In the genomic region with DNA sequence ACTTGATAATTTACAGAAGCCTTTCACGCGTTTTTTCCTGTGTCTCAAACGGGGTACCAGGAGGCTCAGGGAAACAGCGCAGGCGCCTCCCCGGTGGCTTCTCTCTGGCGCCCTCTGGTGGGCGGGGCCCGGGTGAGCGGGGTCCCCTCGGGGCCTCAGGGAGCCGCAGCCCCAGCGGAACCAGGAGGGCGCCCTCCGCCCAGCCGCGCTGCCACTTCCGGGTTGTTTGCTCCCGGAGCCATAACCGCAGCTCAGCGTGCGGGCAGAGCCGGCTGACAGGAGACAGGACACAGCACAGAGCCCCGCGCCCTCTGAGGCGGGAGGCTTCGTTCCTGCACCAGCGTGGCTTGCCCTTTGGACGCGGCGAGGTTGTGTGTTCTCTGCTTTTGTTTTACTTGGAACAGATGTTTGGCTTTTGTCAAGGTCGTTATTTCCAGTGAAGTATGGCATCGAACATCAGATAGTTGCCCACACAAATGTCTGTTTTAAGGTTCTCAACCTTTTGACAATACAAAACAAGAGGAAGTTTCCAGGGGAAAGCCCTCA, we compare ENCODE assay signal across 1 cellular context.
TF ChIP-seq lines count a peak whose summit lies in the region.

No MANE protein-coding gene starts in this region.

TF ChIP-seq in HepG2, 621 proteins besides CTCF, POLR2A, EP300 and RAD21 (continued from another document and continues in another):
- TF ChIP-seq, protein P1, sequence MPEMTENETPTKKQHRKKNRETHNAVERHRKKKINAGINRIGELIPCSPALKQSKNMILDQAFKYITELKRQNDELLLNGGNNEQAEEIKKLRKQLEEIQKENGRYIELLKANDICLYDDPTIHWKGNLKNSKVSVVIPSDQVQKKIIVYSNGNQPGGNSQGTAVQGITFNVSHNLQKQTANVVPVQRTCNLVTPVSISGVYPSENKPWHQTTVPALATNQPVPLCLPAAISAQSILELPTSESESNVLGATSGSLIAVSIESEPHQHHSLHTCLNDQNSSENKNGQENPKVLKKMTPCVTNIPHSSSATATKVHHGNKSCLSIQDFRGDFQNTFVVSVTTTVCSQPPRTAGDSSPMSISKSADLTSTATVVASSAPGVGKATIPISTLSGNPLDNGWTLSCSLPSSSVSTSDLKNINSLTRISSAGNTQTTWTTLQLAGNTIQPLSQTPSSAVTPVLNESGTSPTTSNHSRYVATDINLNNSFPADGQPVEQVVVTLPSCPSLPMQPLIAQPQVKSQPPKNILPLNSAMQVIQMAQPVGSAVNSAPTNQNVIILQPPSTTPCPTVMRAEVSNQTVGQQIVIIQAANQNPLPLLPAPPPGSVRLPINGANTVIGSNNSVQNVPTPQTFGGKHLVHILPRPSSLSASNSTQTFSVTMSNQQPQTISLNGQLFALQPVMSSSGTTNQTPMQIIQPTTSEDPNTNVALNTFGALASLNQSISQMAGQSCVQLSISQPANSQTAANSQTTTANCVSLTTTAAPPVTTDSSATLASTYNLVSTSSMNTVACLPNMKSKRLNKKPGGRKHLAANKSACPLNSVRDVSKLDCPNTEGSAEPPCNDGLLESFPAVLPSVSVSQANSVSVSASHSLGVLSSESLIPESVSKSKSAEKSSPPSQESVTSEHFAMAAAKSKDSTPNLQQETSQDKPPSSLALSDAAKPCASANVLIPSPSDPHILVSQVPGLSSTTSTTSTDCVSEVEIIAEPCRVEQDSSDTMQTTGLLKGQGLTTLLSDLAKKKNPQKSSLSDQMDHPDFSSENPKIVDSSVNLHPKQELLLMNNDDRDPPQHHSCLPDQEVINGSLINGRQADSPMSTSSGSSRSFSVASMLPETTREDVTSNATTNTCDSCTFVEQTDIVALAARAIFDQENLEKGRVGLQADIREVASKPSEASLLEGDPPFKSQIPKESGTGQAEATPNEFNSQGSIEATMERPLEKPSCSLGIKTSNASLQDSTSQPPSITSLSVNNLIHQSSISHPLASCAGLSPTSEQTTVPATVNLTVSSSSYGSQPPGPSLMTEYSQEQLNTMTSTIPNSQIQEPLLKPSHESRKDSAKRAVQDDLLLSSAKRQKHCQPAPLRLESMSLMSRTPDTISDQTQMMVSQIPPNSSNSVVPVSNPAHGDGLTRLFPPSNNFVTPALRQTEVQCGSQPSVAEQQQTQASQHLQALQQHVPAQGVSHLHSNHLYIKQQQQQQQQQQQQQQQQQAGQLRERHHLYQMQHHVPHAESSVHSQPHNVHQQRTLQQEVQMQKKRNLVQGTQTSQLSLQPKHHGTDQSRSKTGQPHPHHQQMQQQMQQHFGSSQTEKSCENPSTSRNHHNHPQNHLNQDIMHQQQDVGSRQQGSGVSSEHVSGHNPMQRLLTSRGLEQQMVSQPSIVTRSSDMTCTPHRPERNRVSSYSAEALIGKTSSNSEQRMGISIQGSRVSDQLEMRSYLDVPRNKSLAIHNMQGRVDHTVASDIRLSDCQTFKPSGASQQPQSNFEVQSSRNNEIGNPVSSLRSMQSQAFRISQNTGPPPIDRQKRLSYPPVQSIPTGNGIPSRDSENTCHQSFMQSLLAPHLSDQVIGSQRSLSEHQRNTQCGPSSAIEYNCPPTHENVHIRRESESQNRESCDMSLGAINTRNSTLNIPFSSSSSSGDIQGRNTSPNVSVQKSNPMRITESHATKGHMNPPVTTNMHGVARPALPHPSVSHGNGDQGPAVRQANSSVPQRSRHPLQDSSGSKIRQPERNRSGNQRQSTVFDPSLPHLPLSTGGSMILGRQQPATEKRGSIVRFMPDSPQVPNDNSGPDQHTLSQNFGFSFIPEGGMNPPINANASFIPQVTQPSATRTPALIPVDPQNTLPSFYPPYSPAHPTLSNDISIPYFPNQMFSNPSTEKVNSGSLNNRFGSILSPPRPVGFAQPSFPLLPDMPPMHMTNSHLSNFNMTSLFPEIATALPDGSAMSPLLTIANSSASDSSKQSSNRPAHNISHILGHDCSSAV (CRISPR knock-in tag; IDR thresholded peaks at IDR 0.05; ENCODE audit: borderline replicate concordance): no peak
- TF ChIP-seq TAF15 (IDR thresholded peaks at IDR 0.05; ENCODE audit: low read depth, low read length, poor library complexity, severe bottlenecking) (peak; percentile 78), GTF3A (CRISPR knock-in tag; conservative IDR thresholded peaks at IDR 0.05) (no peak), ZMYM2 (CRISPR knock-in tag; IDR thresholded peaks at IDR 0.05) (no peak), NR2F6 (IDR thresholded peaks at IDR 0.05) (0 out of 2 replicates have a peak, but pooled peaks have one; percentile 8), NR2F6 (CRISPR knock-in tag; IDR thresholded peaks at IDR 0.05) (peak; percentile 58), ZNF563 (CRISPR knock-in tag; IDR thresholded peaks at IDR 0.05) (peak; percentile 57; the same call in 1 of the 2 replicates), ZMYM3 (CRISPR knock-in tag; IDR thresholded peaks at IDR 0.05) (peak; percentile 57), ZNF350 (CRISPR knock-in tag; IDR thresholded peaks at IDR 0.05; ENCODE audit: borderline replicate concordance, low read depth) (peak; percentile 73), ZNF225 (CRISPR knock-in tag; IDR thresholded peaks at IDR 0.05) (no peak), ZNF230 (CRISPR knock-in tag; IDR thresholded peaks at IDR 0.05) (no peak), NCOA1 (CRISPR knock-in tag; IDR thresholded peaks at IDR 0.05) (no peak), ZNF83 (CRISPR knock-in tag; IDR thresholded peaks at IDR 0.05; ENCODE audit: borderline replicate concordance) (no peak), JDP2 (CRISPR knock-in tag; IDR thresholded peaks at IDR 0.05; ENCODE audit: borderline replicate concordance) (no peak), KDM6A (CRISPR knock-in tag; IDR thresholded peaks at IDR 0.05; ENCODE audit: low read depth) (no peak), FOXC1 (CRISPR knock-in tag; IDR thresholded peaks at IDR 0.05; ENCODE audit: borderline replicate concordance) (no peak), PRPF4 (IDR thresholded peaks at IDR 0.05; ENCODE audit: low read depth, low read length, poor library complexity, severe bottlenecking) (no peak), ZNF331 (CRISPR knock-in tag; IDR thresholded peaks at IDR 0.05) (peak; percentile 37; the same call in 1 of the 2 replicates), EHMT2 (IDR thresholded peaks at IDR 0.05; ENCODE audit: borderline replicate concordance, low read depth, low read length) (0 out of 2 replicates have a peak, but pooled peaks have one; percentile 43), ZKSCAN8 (CRISPR knock-in tag; IDR thresholded peaks at IDR 0.05; ENCODE audit: borderline replicate concordance) (0 out of 2 replicates have a peak, but pooled peaks have one; percentile 26), GABPA (IDR thresholded peaks at IDR 0.05; ENCODE audit: low read depth, low read length) (peak; percentile 83), GABPA (CRISPR knock-in tag; IDR thresholded peaks at IDR 0.05; ENCODE audit: low read depth) (peak; percentile 90), SMYD3 (CRISPR knock-in tag; IDR thresholded peaks at IDR 0.05) (peak; percentile 55; the same call in 1 of the 2 replicates), THYN1 (CRISPR knock-in tag; IDR thresholded peaks at IDR 0.05; ENCODE audit: borderline replicate concordance, low read depth) (0 out of 2 replicates have a peak, but pooled peaks have one; percentile 54), MTA1 (CRISPR knock-in tag; IDR thresholded peaks at IDR 0.05; ENCODE audit: borderline replicate concordance) (peak; percentile 24; the same call in 1 of the 2 replicates), TP53 (CRISPR knock-in tag; conservative IDR thresholded peaks at IDR 0.05) (0 out of 2 replicates have a peak, but pooled peaks have one; percentile 25), KMT2B (CRISPR knock-in tag; IDR thresholded peaks at IDR 0.05) (peak; percentile 33; the same call in 1 of the 2 replicates)
- TF ChIP-seq, protein P2, sequence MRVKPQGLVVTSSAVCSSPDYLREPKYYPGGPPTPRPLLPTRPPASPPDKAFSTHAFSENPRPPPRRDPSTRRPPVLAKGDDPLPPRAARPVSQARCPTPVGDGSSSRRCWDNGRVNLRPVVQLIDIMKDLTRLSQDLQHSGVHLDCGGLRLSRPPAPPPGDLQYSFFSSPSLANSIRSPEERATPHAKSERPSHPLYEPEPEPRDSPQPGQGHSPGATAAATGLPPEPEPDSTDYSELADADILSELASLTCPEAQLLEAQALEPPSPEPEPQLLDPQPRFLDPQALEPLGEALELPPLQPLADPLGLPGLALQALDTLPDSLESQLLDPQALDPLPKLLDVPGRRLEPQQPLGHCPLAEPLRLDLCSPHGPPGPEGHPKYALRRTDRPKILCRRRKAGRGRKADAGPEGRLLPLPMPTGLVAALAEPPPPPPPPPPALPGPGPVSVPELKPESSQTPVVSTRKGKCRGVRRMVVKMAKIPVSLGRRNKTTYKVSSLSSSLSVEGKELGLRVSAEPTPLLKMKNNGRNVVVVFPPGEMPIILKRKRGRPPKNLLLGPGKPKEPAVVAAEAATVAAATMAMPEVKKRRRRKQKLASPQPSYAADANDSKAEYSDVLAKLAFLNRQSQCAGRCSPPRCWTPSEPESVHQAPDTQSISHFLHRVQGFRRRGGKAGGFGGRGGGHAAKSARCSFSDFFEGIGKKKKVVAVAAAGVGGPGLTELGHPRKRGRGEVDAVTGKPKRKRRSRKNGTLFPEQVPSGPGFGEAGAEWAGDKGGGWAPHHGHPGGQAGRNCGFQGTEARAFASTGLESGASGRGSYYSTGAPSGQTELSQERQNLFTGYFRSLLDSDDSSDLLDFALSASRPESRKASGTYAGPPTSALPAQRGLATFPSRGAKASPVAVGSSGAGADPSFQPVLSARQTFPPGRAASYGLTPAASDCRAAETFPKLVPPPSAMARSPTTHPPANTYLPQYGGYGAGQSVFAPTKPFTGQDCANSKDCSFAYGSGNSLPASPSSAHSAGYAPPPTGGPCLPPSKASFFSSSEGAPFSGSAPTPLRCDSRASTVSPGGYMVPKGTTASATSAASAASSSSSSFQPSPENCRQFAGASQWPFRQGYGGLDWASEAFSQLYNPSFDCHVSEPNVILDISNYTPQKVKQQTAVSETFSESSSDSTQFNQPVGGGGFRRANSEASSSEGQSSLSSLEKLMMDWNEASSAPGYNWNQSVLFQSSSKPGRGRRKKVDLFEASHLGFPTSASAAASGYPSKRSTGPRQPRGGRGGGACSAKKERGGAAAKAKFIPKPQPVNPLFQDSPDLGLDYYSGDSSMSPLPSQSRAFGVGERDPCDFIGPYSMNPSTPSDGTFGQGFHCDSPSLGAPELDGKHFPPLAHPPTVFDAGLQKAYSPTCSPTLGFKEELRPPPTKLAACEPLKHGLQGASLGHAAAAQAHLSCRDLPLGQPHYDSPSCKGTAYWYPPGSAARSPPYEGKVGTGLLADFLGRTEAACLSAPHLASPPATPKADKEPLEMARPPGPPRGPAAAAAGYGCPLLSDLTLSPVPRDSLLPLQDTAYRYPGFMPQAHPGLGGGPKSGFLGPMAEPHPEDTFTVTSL (CRISPR knock-in tag; IDR thresholded peaks at IDR 0.05; ENCODE audit: borderline replicate concordance): peak; percentile 61; the same call in 1 of the 2 replicates
- TF ChIP-seq, protein P3, sequence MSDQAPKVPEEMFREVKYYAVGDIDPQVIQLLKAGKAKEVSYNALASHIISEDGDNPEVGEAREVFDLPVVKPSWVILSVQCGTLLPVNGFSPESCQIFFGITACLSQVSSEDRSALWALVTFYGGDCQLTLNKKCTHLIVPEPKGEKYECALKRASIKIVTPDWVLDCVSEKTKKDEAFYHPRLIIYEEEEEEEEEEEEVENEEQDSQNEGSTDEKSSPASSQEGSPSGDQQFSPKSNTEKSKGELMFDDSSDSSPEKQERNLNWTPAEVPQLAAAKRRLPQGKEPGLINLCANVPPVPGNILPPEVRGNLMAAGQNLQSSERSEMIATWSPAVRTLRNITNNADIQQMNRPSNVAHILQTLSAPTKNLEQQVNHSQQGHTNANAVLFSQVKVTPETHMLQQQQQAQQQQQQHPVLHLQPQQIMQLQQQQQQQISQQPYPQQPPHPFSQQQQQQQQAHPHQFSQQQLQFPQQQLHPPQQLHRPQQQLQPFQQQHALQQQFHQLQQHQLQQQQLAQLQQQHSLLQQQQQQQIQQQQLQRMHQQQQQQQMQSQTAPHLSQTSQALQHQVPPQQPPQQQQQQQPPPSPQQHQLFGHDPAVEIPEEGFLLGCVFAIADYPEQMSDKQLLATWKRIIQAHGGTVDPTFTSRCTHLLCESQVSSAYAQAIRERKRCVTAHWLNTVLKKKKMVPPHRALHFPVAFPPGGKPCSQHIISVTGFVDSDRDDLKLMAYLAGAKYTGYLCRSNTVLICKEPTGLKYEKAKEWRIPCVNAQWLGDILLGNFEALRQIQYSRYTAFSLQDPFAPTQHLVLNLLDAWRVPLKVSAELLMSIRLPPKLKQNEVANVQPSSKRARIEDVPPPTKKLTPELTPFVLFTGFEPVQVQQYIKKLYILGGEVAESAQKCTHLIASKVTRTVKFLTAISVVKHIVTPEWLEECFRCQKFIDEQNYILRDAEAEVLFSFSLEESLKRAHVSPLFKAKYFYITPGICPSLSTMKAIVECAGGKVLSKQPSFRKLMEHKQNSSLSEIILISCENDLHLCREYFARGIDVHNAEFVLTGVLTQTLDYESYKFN (CRISPR knock-in tag; conservative IDR thresholded peaks at IDR 0.05): 0 out of 2 replicates have a peak, but pooled peaks have one; percentile 35
- TF ChIP-seq, protein P4, sequence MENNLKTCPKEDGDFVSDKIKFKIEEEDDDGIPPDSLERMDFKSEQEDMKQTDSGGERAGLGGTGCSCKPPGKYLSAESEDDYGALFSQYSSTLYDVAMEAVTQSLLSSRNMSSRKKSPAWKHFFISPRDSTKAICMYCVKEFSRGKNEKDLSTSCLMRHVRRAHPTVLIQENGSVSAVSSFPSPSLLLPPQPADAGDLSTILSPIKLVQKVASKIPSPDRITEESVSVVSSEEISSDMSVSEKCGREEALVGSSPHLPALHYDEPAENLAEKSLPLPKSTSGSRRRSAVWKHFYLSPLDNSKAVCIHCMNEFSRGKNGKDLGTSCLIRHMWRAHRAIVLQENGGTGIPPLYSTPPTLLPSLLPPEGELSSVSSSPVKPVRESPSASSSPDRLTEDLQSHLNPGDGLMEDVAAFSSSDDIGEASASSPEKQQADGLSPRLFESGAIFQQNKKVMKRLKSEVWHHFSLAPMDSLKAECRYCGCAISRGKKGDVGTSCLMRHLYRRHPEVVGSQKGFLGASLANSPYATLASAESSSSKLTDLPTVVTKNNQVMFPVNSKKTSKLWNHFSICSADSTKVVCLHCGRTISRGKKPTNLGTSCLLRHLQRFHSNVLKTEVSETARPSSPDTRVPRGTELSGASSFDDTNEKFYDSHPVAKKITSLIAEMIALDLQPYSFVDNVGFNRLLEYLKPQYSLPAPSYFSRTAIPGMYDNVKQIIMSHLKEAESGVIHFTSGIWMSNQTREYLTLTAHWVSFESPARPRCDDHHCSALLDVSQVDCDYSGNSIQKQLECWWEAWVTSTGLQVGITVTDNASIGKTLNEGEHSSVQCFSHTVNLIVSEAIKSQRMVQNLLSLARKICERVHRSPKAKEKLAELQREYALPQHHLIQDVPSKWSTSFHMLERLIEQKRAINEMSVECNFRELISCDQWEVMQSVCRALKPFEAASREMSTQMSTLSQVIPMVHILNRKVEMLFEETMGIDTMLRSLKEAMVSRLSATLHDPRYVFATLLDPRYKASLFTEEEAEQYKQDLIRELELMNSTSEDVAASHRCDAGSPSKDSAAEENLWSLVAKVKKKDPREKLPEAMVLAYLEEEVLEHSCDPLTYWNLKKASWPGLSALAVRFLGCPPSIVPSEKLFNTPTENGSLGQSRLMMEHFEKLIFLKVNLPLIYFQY (CRISPR knock-in tag; IDR thresholded peaks at IDR 0.05; ENCODE audit: borderline replicate concordance): 0 out of 2 replicates have a peak, but pooled peaks have one; percentile 27
- TF ChIP-seq, protein P5, sequence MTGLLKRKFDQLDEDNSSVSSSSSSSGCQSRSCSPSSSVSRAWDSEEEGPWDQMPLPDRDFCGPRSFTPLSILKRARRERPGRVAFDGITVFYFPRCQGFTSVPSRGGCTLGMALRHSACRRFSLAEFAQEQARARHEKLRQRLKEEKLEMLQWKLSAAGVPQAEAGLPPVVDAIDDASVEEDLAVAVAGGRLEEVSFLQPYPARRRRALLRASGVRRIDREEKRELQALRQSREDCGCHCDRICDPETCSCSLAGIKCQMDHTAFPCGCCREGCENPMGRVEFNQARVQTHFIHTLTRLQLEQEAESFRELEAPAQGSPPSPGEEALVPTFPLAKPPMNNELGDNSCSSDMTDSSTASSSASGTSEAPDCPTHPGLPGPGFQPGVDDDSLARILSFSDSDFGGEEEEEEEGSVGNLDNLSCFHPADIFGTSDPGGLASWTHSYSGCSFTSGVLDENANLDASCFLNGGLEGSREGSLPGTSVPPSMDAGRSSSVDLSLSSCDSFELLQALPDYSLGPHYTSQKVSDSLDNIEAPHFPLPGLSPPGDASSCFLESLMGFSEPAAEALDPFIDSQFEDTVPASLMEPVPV (CRISPR knock-in tag; IDR thresholded peaks at IDR 0.05): no peak
